8 cellular contexts compared by ENCODE assay signal in the genomic region with DNA sequence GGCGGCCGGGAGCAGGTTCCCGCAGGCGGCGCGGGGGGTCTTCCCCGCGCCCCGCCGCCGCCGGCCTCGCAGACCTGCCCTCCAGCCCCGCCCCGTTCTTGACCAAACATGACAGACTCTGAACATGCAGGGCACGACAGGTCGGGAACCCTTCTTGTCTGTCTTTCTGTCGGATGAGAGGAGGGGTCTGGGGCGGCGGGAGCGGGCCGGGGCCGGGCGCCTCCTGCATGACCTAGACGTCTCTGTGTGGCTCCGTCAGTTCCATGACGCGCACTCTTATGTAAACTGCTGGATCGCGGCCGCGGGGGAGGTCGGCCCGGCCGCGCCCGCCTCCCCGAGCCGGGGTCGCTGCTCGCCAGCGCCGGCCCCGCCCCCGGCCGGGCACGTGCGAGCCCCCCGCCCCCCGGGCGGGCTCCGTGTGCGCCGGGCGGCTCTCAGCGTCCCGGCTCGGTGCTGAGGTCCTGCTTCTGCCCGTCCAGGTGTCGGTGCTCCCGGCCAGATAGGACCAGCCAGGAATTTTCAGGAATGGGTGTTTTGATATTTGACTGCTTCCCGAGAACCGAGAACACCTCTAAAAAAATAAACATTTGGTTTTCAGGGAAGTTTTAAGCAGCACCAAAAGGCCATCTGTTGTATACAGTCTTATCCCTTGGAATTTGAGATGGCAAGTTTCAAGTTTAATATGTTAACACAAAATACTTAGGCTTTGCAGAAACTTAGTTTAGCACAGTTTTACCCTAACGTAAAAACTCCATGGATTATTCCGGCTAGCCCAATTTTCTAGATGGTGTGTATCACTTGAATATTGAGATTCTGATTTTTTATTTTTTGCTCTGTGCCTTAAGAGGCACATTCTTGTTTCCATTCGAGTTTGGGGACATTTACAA. TPM values are rescaled to one million over a fixed set of nuclear protein-coding genes. Genes with fewer than 3 reads are reported as not detected.
A peak's percentile ranks its signal among the peaks of the same experiment; 100 is the strongest.
DNase-seq lines count a peak whose midpoint lies in the region; ATAC-seq and TF ChIP-seq lines count a peak whose summit lies in the region.

No MANE protein-coding gene starts in this region.

- ATAC-seq in GM19023 (IDR thresholded peaks at IDR 0.05; ENCODE audit: unreplicated experiment) (peak; percentile 51), HG03196 (IDR thresholded peaks at IDR 0.05; ENCODE audit: unreplicated experiment) (peak; percentile 40)

- TF ChIP-seq CTCF in chondrocyte (IDR thresholded peaks at IDR 0.05), result no peak

- H3K27me3 Mint-ChIP-seq in chondrocyte (ENCODE audit: low read depth), result no peaks in the 10 kb centered on the region

- H3K36me3 Mint-ChIP-seq in chondrocyte (ENCODE audit: low read depth), result no peaks in the 10 kb centered on the region

- no peaks in the 10 kb centered on the region for H3K9me3 Mint-ChIP-seq in chondrocyte (ENCODE audit: low read depth)

- peak overlapping the region; percentile 87 for H3K4me3 Mint-ChIP-seq in chondrocyte (ENCODE audit: unreplicated experiment)

- DNase-seq in AG08396 (ENCODE audit: low spot score) (peak; percentile 88), NCI-H345 treated with DMSO at 0.1 percent for 48 hours (lab: John Stamatoyannopoulos, UW; ENCODE audit: unreplicated experiment) (peak; percentile 63), chondrocyte (ENCODE audit: low spot score) (no peak), kidney tubule cell (ENCODE audit: low spot score) (peak; percentile 83)
- DNase-seq in activated CD4-positive, alpha-beta T cell treated with anti-CD3 and anti-CD28 coated beads for 24 hours (ENCODE audit: low read depth in 2 of 2), result peak; percentile 62 to 69
- DNase-seq in stimulated activated CD4-positive, alpha-beta T cell treated with anti-CD3 and anti-CD28 coated beads, Interleukin-1b, Interleukin-23, amount 100 ng/mL, for 1 hour (ENCODE audit: low read depth in 2 of 2), result peak; percentile 56 to 69

- peaks cover 11% of the 10 kb centered on the region for H3K4me1 Mint-ChIP-seq in chondrocyte (ENCODE audit: low read depth)

- peak overlapping the region; percentile 96 for H3K27ac Mint-ChIP-seq in chondrocyte (ENCODE audit: unreplicated experiment)

RNA-seq across cellular contexts. Expression of gene ZC3H6, which starts 0.7 kb away (rescaled TPM):
- 6.6 to 9.4 TPM (median 8.6 TPM) in 3 replicates for total RNA-seq in chondrocyte

RNA-seq across cellular contexts. Expression of gene ZC3H8, which starts 21.3 kb away (rescaled TPM):
- 3.9 to 6.4 TPM (median 5.6 TPM) in 3 replicates for total RNA-seq in chondrocyte
